9 cellular contexts compared by ENCODE assay signal in the genomic region with DNA sequence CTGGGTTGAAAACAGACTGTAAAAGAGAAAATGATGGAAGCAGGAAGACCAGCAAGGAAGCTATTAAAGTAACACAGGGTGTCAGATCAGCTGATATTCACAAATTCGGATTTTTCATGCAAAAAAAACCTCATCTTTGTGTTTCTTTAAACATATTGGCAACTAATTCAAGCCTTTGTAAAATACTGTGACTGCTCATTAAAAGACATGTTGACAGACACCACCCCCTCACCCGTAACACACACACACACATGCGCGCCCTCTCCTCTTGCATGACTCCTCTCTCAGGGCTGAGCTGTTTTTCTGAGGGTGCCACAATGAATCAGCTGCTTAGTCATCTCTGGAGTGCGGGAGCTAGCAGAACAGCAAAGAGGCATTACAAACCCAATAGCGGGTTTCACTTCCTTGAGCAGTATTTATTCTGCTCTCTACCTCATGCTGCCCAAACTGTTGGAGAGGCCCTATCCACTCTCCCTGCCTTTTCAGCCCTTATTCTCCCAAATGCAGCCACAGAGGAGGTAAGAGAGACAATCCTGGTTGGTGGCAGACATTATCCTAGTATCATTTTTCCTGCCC. TPM values are rescaled to one million over a fixed set of nuclear protein-coding genes. Genes with fewer than 3 reads are reported as not detected.
DNase-seq lines count a peak whose midpoint lies in the region; ATAC-seq lines count a peak whose summit lies in the region.
"Had no signal": no experiment of that assay in that cellular context is flagged by ENCODE, and none has a peak within 500 bp of the region (broad histone marks: within the 10 kb centered on the region; RNA-seq: fewer than 3 reads in every experiment).

No MANE protein-coding gene starts in this region.

- H3K4me1 ChIP-seq in SJSA1 (replicated peaks), result peaks cover 54% of the 10 kb centered on the region

- ATAC-seq in GM21526 (IDR thresholded peaks at IDR 0.05; ENCODE audit: low FRiP score, unreplicated experiment), result peak; percentile 99
- ATAC-seq in left cardiac atrium, result peak; percentile 87 to 98

- H3K4me3 ChIP-seq in SJSA1, result no peak overlapping the region
- H3K4me3 ChIP-seq in skin epidermis, result no peak overlapping the region

- intact Hi-C loops in left cardiac atrium (cut with DNase I), result no loop called here

- H3K9me3 ChIP-seq in SJSA1 (replicated peaks), result no peaks in the 10 kb centered on the region

- DNase-seq in DMS153 treated with DMSO at 0.1 percent for 48 hours (lab: John Stamatoyannopoulos, UW; ENCODE audit: unreplicated experiment) (peak; percentile 76), HT1080 (ENCODE audit: low read depth) (peak; percentile 100), SJSA1 (ENCODE audit: low read depth in 1 of 2, low spot score in 2 of 2) (peak; percentile 89), left cardiac atrium (peak; percentile 66), D341Med (ENCODE audit: low spot score) (no peak)
- peak; percentile 91 for DNase-seq in activated naive CD4-positive, alpha-beta T cell treated with Interleukin-2 at 50 U/mL for 16 hours

- H3K27me3 ChIP-seq in SJSA1 (replicated peaks), result no peaks in the 10 kb centered on the region

- H3K36me3 ChIP-seq in SJSA1, result no peaks in the 10 kb centered on the region

- H3K27ac ChIP-seq in SJSA1, result peak overlapping the region; percentile 62
- H3K27ac ChIP-seq in skin epidermis, result peak overlapping the region in 15 of 21 experiments; percentile 18 to 91 (median 43)

RNA-seq across cellular contexts. Expression of gene CCDC80, which starts 35.8 kb away (rescaled TPM):
- 50.9 and 52.2 TPM in 2 replicates for total RNA-seq in HT1080 (2014; rRNA removed; shearing (Covaris generic))
- 39.4 and 42.8 TPM in 2 replicates for polyA plus RNA-seq in HT1080 (2015; cell fraction: cytosol; rRNA removed)
- 121 and 125 TPM in 2 replicates for polyA plus RNA-seq in HT1080 (2015; cell fraction: nucleus; rRNA removed)
- 58.4 and 74.8 TPM in 2 replicates for total RNA-seq in SJSA1 (2014; rRNA removed; shearing (Covaris generic))
- 100 to 1,000 TPM; 233 to 278 TPM for total RNA-seq in left cardiac atrium
- total RNA-seq: activated CD8-positive, alpha-beta memory T cell treated with anti-CD3 and anti-CD28 coated beads for 36 hours had no signal
